Comparison of ENCODE assay signal across 27 cellular contexts in the genomic region with DNA sequence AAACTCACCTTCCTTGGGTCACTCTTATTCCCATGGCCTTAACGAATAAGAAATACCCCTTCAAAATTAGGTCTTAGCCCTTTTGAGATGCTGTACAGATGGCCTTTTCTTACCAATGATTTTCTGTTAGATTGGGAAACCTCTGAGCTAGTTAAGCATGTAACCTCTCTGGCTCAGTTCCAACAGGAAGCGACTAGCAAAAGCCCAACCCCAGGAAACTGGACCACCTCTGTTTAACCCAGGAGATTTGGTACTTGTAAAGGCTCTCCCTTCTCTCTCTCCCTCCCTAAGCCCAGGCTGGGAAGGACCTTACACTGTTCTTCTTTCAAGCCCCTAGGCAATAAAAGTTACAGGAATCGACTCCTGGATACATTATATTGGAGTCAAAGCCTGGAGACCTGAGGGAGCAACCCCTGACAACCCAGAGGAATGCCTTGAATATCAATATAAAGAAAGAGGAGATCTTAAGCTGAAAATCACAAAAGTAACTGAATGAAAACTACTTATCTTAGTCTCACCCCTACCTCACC. TPM values are rescaled to one million over a fixed set of nuclear protein-coding genes. Genes with fewer than 3 reads are reported as not detected.
DNase-seq lines count a peak whose midpoint lies in the region; ATAC-seq and TF ChIP-seq lines count a peak whose summit lies in the region.
"Had no signal": no experiment of that assay in that cellular context is flagged by ENCODE, and none has a peak within 500 bp of the region (broad histone marks: within the 10 kb centered on the region; RNA-seq: fewer than 3 reads in every experiment).

No MANE protein-coding gene starts in this region.

- peaks cover 52% of the 10 kb centered on the region for H3K4me1 ChIP-seq in HAP-1
- H3K4me1 ChIP-seq: breast epithelium, Caco-2, Peyer's patch, SJSA1 had no signal

- intact Hi-C loops in dorsolateral prefrontal cortex (cut with DNase I): no loop called here

- peaks cover 11% of the 10 kb centered on the region for H3K36me3 Mint-ChIP-seq in glutamatergic neuron (ENCODE audit: unreplicated experiment)

- peak overlapping the region; percentile 42 for H3K4me3 Mint-ChIP-seq in glutamatergic neuron (ENCODE audit: unreplicated experiment)
- H3K4me3 Mint-ChIP-seq: activated CD4-positive, alpha-beta T cell treated with anti-CD3 and anti-CD28 coated beads for 36 hours; activated T-cell treated with anti-CD3 and anti-CD28 coated beads, Interleukin-2, amount 50 U/mL, for 4 hours; endodermal cell; memory B cell; T-helper 1 cell treated with Interleukin-12 subunit alpha and Interleukin-12 subunit beta and Interleukin-4 antibody, amounts not matched to agents 30 μg/mL and 1 μg/mL, for 36 hours had no signal

- H3K27ac Mint-ChIP-seq in glutamatergic neuron (ENCODE audit: unreplicated experiment): peak overlapping the region; percentile 80
- H3K27ac Mint-ChIP-seq: activated CD4-positive, alpha-beta T cell treated with anti-CD3 and anti-CD28 coated beads for 36 hours; endodermal cell; memory B cell; T-helper 1 cell treated with Interleukin-12 subunit alpha and Interleukin-12 subunit beta and Interleukin-4 antibody, amounts not matched to agents 30 μg/mL and 1 μg/mL, for 36 hours had no signal

- H3K27me3 ChIP-seq in HAP-1 (ENCODE audit: low read depth) (no peaks in the 10 kb centered on the region), dorsolateral prefrontal cortex (no peaks in the 10 kb centered on the region)
- H3K27me3 ChIP-seq: breast epithelium, Peyer's patch, SJSA1, thyroid gland had no signal

- TF ChIP-seq CTCF in glutamatergic neuron (IDR thresholded peaks at IDR 0.05; ENCODE audit: partially characterized antibody, unreplicated experiment) (no peak), dorsolateral prefrontal cortex (IDR thresholded peaks at IDR 0.05 in 54 of 56, conservative IDR thresholded peaks at IDR 0.05 in 2 of 56; ENCODE audit: low read depth in 1 of 56, partially characterized antibody in 56 of 56) (no peak)

- DNase-seq in DMS53 (lab: John Stamatoyannopoulos, UW) (peak; percentile 14), DMS53 treated with DMSO at 0.1 percent for 48 hours (lab: John Stamatoyannopoulos, UW; ENCODE audit: unreplicated experiment) (no peak), HAP-1 (ENCODE audit: low spot score in 2 of 2) (peak; percentile 65 to 84), NCI-H2171 (lab: John Stamatoyannopoulos, UW) (peak; percentile 14), glutamatergic neuron (no peak), dorsolateral prefrontal cortex (no peak), globus pallidus (ENCODE audit: low spot score) (no peak)
- DNase-seq: 8988T; activated CD4-positive, alpha-beta T cell treated with anti-CD3 and anti-CD28 coated beads for 36 hours; activated CD8-positive, alpha-beta memory T cell treated with anti-CD3 and anti-CD28 coated beads for 24 hours; activated naive CD4-positive, alpha-beta T cell; activated T-cell treated with anti-CD3 and anti-CD28 coated beads, Interleukin-2, amount 50 U/mL, for 4 hours; Caco-2; endodermal cell; NCI-H1092 treated with DMSO at 0.1 percent for 48 hours; NCI-H774; Peyer's patch; stimulated activated naive CD8-positive, alpha-beta T cell treated with anti-CD3 and anti-CD28 coated beads, Interleukin-15, Interleukin-2, amounts not matched to agents 100 U/mL and 50 U/mL, for 24 hours; thyroid gland had no signal

- H3K4me3 ChIP-seq in HAP-1 (no peak overlapping the region), dorsolateral prefrontal cortex (no peak overlapping the region)
- H3K4me3 ChIP-seq: breast epithelium, coronary artery, Peyer's patch, SJSA1, skin epidermis, thyroid gland had no signal

- in situ Hi-C loops in HAP-1 (cut with MboI; ENCODE audit: low sequenced_read_pairs): no loop called here

- peaks cover 1% of the 10 kb centered on the region for H3K9me3 Mint-ChIP-seq in glutamatergic neuron (ENCODE audit: unreplicated experiment)

- ATAC-seq in GM21528 (IDR thresholded peaks at IDR 0.05; ENCODE audit: low FRiP score, unreplicated experiment): no peak
- ATAC-seq: activated CD4-positive, alpha-beta T cell treated with anti-CD3 and anti-CD28 coated beads for 36 hours; activated T-cell treated with anti-CD3 and anti-CD28 coated beads, Interleukin-2, amount 50 U/mL, for 4 hours; stimulated activated naive CD8-positive, alpha-beta T cell treated with anti-CD3 and anti-CD28 coated beads, Interleukin-15, Interleukin-2, amounts not matched to agents 100 U/mL and 50 U/mL, for 24 hours had no signal

- H3K4me1 Mint-ChIP-seq in glutamatergic neuron (ENCODE audit: low read depth, unreplicated experiment): peaks cover 24% of the 10 kb centered on the region
- H3K4me1 Mint-ChIP-seq: endodermal cell, memory B cell had no signal

- H3K27me3 Mint-ChIP-seq in glutamatergic neuron (ENCODE audit: unreplicated experiment): no peaks in the 10 kb centered on the region
- H3K27me3 Mint-ChIP-seq: activated CD4-positive, alpha-beta T cell treated with anti-CD3 and anti-CD28 coated beads for 36 hours; memory B cell had no signal

- no peaks in the 10 kb centered on the region; the same call in 1 of the 2 replicates for H3K36me3 ChIP-seq in HAP-1 (replicated peaks)
- H3K36me3 ChIP-seq: breast epithelium, SJSA1, thyroid gland had no signal

- H3K9me3 ChIP-seq in HAP-1: no peaks in the 10 kb centered on the region
- H3K9me3 ChIP-seq: SJSA1, thyroid gland had no signal

- H3K27ac ChIP-seq in dorsolateral prefrontal cortex: no peak overlapping the region
- H3K27ac ChIP-seq: breast epithelium, coronary artery, KMS-11, Peyer's patch, SJSA1, skin epidermis, thyroid gland had no signal

RNA-seq across cellular contexts. Expression of a gene that starts 11.7 kb away (rescaled TPM):
- total RNA-seq in glutamatergic neuron (ENCODE audit: unreplicated experiment): 20.9 TPM
- total RNA-seq in dorsolateral prefrontal cortex: 10 to 100 TPM; 11.1 to 52.7 (median 26.0) TPM

RNA-seq across cellular contexts. Expression of a gene that starts 11.9 kb away (rescaled TPM):
- total RNA-seq in glutamatergic neuron (ENCODE audit: unreplicated experiment): 46.5 TPM
- total RNA-seq in dorsolateral prefrontal cortex: 100 to 1,000 TPM in 1 of 120 experiments, 10 to 100 TPM in 119; 36.8 to 111 (median 73.7) TPM

Comparison
In these comparisons a context has a peak if more than half of its experiments do, and no peak if none do; other contexts are left out.
1. DNase-seq: peak in DMS53 (single experiment), HAP-1 (2 of 2) and NCI-H2171 (single experiment); none in DMS53 treated with DMSO at 0.1 percent for 48 hours (single experiment), glutamatergic neuron (single experiment), dorsolateral prefrontal cortex (0 of 10) and globus pallidus (single experiment).